Comparison of ENCODE assay signal across 7 cellular contexts in the genomic region with DNA sequence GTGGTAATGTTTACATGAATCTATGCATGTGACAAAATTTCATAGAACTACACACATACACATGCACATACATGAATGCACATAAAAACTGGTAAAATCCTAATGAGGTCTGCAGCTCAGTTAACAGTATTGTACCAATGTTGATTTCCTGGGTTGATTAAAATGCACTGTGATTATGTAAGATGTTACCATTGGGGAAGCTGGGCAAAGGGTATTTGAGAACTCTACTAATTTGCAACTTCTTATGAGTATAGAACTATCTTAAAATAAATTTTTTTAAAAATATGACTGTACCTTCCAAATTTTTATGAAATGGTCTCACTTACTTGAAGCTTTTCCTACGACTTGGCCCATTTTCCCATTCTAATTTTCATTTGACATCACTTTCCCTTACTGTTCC.
"Had no signal": no experiment of that assay in that cellular context is flagged by ENCODE, and none has a peak within 500 bp of the region (broad histone marks: within the 10 kb centered on the region; RNA-seq: fewer than 3 reads in every experiment).

No MANE protein-coding gene starts in this region.

- H3K4me3 Mint-ChIP-seq: IgD-negative memory B cell had no signal

- H3K4me3 ChIP-seq: K562 had no signal

- DNase-seq: IMR-90, KBM-7, KG1 had no signal

- H3K36me3 Mint-ChIP-seq: IgD-negative memory B cell had no signal

- H3K27ac ChIP-seq: HL-60 had no signal

- ATAC-seq: HepG2, K562 had no signal

- H3K27ac Mint-ChIP-seq: IgD-negative memory B cell had no signal
